8 cellular contexts compared by ENCODE assay signal in genomic region chr14:102084522-102084921, GRCh38. TPM values are rescaled to one million over a fixed set of nuclear protein-coding genes. Genes with fewer than 3 reads are reported as not detected.
A peak's percentile ranks its signal among the peaks of the same experiment; 100 is the strongest.
DNase-seq lines count a peak whose midpoint lies in the region; ATAC-seq, FAIRE-seq and TF ChIP-seq lines count a peak whose summit lies in the region.
"Not testable (repeated sequence)": the region's sequence is repeated elsewhere in the genome, so short reads cannot be mapped to it uniquely, and the experiment has no call there.

No MANE protein-coding gene starts in this region.

- ATAC-seq in A549: not testable (repeated sequence)

- H3K4me2 ChIP-seq in A549 (peak overlapping the region; percentile 77), MM.1S (ENCODE audit: low read depth, low read length) (peak overlapping the region; percentile 74; the same call in 1 of the 2 replicates)

- WGBS in A549 (ENCODE audit: missing lambda C conversion rate): 7% methylated on average over 5 of the region's 5 CpGs
- 95 to 98% methylated on average over 5 of the region's 5 CpGs for WGBS in endodermal cell (ENCODE audit: insufficient coverage in 1 of 2, insufficient read length in 1 of 2), 2 experiments

- not testable (repeated sequence) for H3K9me3 ChIP-seq in A549; MM.1S (replicated peaks; ENCODE audit: insufficient read depth, low read length); endodermal cell (ENCODE audit: control insufficient read depth, low read length)

- peaks cover 28% of the 10 kb centered on the region for H3K79me2 ChIP-seq in MM.1S (ENCODE audit: low read length)

- peak overlapping the region; percentile 85 for H3K4me3 Mint-ChIP-seq in activated naive CD8-positive, alpha-beta T cell treated with anti-CD3 and anti-CD28 coated beads for 36 hours
- H3K4me3 Mint-ChIP-seq in endodermal cell (peak overlapping the region; percentile 95), osteocyte (ENCODE audit: unreplicated experiment) (peak overlapping the region; percentile 93)

- H3K27me3 ChIP-seq in MM.1S (replicated peaks; ENCODE audit: insufficient read depth, low read length); endodermal cell (ENCODE audit: control insufficient read depth, insufficient read depth, low read length, poor library complexity, severe bottlenecking): not testable (repeated sequence)

- peak overlapping the region in 1 of 2 experiments; percentile 97; a peak in 3 of 6 replicates for H3K27ac ChIP-seq in A549
- H3K27ac ChIP-seq in MM.1S (ENCODE audit: low read length); endodermal cell (ENCODE audit: low read depth, low read length): not testable (repeated sequence)

- H3K9ac ChIP-seq in MM.1S (ENCODE audit: low read length): not testable (repeated sequence)
- peak overlapping the region; percentile 97 for H3K9ac ChIP-seq in endodermal cell (ENCODE audit: extremely low read depth, low read length, poor library complexity, severe bottlenecking)

- TF ChIP-seq POLR2A in A549 (IDR thresholded peaks at IDR 0.05; ENCODE audit: low read length): not testable (repeated sequence)

- H3K9me2 ChIP-seq in MM.1S (replicated peaks; ENCODE audit: insufficient read depth, low read length): not testable (repeated sequence)

- TF ChIP-seq CTCF in A549 (IDR thresholded peaks at IDR 0.05); GM12875 (IDR thresholded peaks at IDR 0.05; ENCODE audit: borderline replicate concordance, insufficient read depth, low read depth, low read length); MM.1S (IDR thresholded peaks at IDR 0.05; ENCODE audit: low read length); WI38 (IDR thresholded peaks at IDR 0.05; ENCODE audit: low read depth, low read length); endodermal cell (conservative IDR thresholded peaks at IDR 0.05); osteocyte (IDR thresholded peaks at IDR 0.05): not testable (repeated sequence)

- peak overlapping the region; percentile 82 for H3K27ac Mint-ChIP-seq in activated naive CD8-positive, alpha-beta T cell treated with anti-CD3 and anti-CD28 coated beads for 36 hours
- not testable (repeated sequence) for H3K27ac Mint-ChIP-seq in endodermal cell
- peak overlapping the region; percentile 94 for H3K27ac Mint-ChIP-seq in osteocyte (ENCODE audit: unreplicated experiment)

- not testable (repeated sequence) for TF ChIP-seq EP300 in A549 (IDR thresholded peaks at IDR 0.05)

- H2AFZ ChIP-seq in MM.1S (ENCODE audit: low read length): not testable (repeated sequence)

- H3K36me3 ChIP-seq in MM.1S (replicated peaks; ENCODE audit: insufficient read depth, low read length): not testable (repeated sequence)
- H3K36me3 ChIP-seq in endodermal cell (ENCODE audit: control insufficient read depth, insufficient read depth, low read length): peaks cover 64% of the 10 kb centered on the region

- CTCF ChIA-PET in A549 (lab: Yijun Ruan, JAX): interaction anchor here (0.8 to 2.3 kb wide), 8 partner anchors 12 to 230 kb away, joined by 3 to 9 read pairs (median 3); no protein-coding TSS in a partner anchor

- TF ChIP-seq RAD21 in A549 (conservative IDR thresholded peaks at IDR 0.05 in 1 of 2, IDR thresholded peaks at IDR 0.05 in 1 of 2): not testable (repeated sequence)

- H3F3A ChIP-seq in MM.1S (ENCODE audit: insufficient read depth, low read length): peaks cover 10% of the 10 kb centered on the region; the same call in 1 of the 2 replicates

- POLR2A ChIA-PET in A549 (lab: Yijun Ruan, JAX): not testable (repeated sequence)

- H4K20me1 ChIP-seq in MM.1S (ENCODE audit: insufficient read depth, low read length): not testable (repeated sequence)

- peaks cover 46% of the 10 kb centered on the region for H3K4me1 ChIP-seq in A549
- H3K4me1 ChIP-seq in MM.1S (ENCODE audit: low read length); endodermal cell (ENCODE audit: control insufficient read depth, insufficient read depth, low read length): not testable (repeated sequence)

- peak overlapping the region; percentile 97 for H3K4me3 ChIP-seq in A549
- H3K4me3 ChIP-seq in GM12875 (ENCODE audit: low read depth, low read length): peak overlapping the region; percentile 21
- H3K4me3 ChIP-seq in MM.1S (ENCODE audit: low read length): not testable (repeated sequence)
- peak overlapping the region; percentile 76; the same call in 1 of the 2 replicates for H3K4me3 ChIP-seq in WI38 (ENCODE audit: low read depth, low read length)
- H3K4me3 ChIP-seq in endodermal cell (ENCODE audit: low read length): peak overlapping the region; percentile 96

- DNase-seq in A549 (ENCODE audit: low read depth in 1 of 2, low spot score in 1 of 2); MM.1S; activated naive CD8-positive, alpha-beta T cell treated with anti-CD3 and anti-CD28 coated beads for 36 hours; endodermal cell; osteocyte (ENCODE audit: extremely low spot score, unreplicated experiment): not testable (repeated sequence)
- peak; percentile 41 for DNase-seq in medulla oblongata (ENCODE audit: extremely low spot score)

- peaks cover 73% of the 10 kb centered on the region for H3K36me3 Mint-ChIP-seq in activated naive CD8-positive, alpha-beta T cell treated with anti-CD3 and anti-CD28 coated beads for 36 hours
- H3K36me3 Mint-ChIP-seq in endodermal cell (ENCODE audit: low read depth) (peaks cover 68% of the 10 kb centered on the region), osteocyte (ENCODE audit: unreplicated experiment) (peaks cover 59% of the 10 kb centered on the region)

- not testable (repeated sequence) for H3K9me3 Mint-ChIP-seq in activated naive CD8-positive, alpha-beta T cell treated with anti-CD3 and anti-CD28 coated beads for 36 hours; endodermal cell; osteocyte (ENCODE audit: unreplicated experiment)

- H3K27me3 Mint-ChIP-seq in activated naive CD8-positive, alpha-beta T cell treated with anti-CD3 and anti-CD28 coated beads for 36 hours; endodermal cell (ENCODE audit: insufficient read depth); osteocyte (ENCODE audit: unreplicated experiment): not testable (repeated sequence)

- FAIRE-seq in A549 (lab: Jason Lieb, UNC): not testable (repeated sequence)

- H3K4me1 Mint-ChIP-seq in activated naive CD8-positive, alpha-beta T cell treated with anti-CD3 and anti-CD28 coated beads for 36 hours: peaks cover 64% of the 10 kb centered on the region
- H3K4me1 Mint-ChIP-seq in endodermal cell (peaks cover 45% of the 10 kb centered on the region), osteocyte (ENCODE audit: unreplicated experiment) (peaks cover 46% of the 10 kb centered on the region)

RNA-seq across cellular contexts. Expression of gene HSP90AA1, which starts 2.3 kb away (rescaled TPM):
- polyA plus RNA-seq in A549 (2011; rRNA removed) (944 and 1,087 TPM in 2 replicates), A549 (2017; fragmentation: RNase III; extraction: RNeasy Plus Mini Kit Qiagen cat#74134 plus additional on column Dnase treatment) (1,680 to 2,326 TPM (median 1,864 TPM) in 3 replicates)
- polyA plus RNA-seq in A549 (2012; cell fraction: cytosol; rRNA removed): 384 and 510 TPM in 2 replicates
- polyA plus RNA-seq in A549 (2012; cell fraction: nucleus; rRNA removed): 279 and 366 TPM in 2 replicates
- polyA minus RNA-seq in A549 (2011; rRNA and poly(A)+ RNA removed): 429 and 465 TPM in 2 replicates
- total RNA-seq in activated naive CD8-positive, alpha-beta T cell treated with anti-CD3 and anti-CD28 coated beads for 36 hours: 1,000 to 10,000 TPM; 1,485 to 1,535 TPM
- total RNA-seq in endodermal cell (100 to 1,000 TPM; 696 to 821 TPM), osteocyte (311 and 317 TPM in 2 replicates)
- polyA plus RNA-seq in endodermal cell (2013, experiment 1 of 2): 830 TPM
- polyA plus RNA-seq in endodermal cell (2013, experiment 2 of 2): 855 TPM

RNA-seq across cellular contexts. Expression of gene WDR20, which starts 55.2 kb away (rescaled TPM):
- polyA plus RNA-seq in A549 (2011; rRNA removed) (17.6 and 20.6 TPM in 2 replicates), A549 (2017; fragmentation: RNase III; extraction: RNeasy Plus Mini Kit Qiagen cat#74134 plus additional on column Dnase treatment) (19.5 to 21.6 TPM (median 20.4 TPM) in 3 replicates)
- polyA plus RNA-seq in A549 (2012; cell fraction: cytosol; rRNA removed): 13.3 and 15.1 TPM in 2 replicates
- 14.8 and 18.4 TPM in 2 replicates for polyA plus RNA-seq in A549 (2012; cell fraction: nucleus; rRNA removed)
- 29.8 and 33.4 TPM in 2 replicates for polyA minus RNA-seq in A549 (2011; rRNA and poly(A)+ RNA removed)
- total RNA-seq in activated naive CD8-positive, alpha-beta T cell treated with anti-CD3 and anti-CD28 coated beads for 36 hours: 10 to 100 TPM; 22.3 to 27.3 TPM
- total RNA-seq in endodermal cell (10 to 100 TPM; 33.8 to 37.6 TPM), osteocyte (27.4 and 29.8 TPM in 2 replicates)
- polyA plus RNA-seq in endodermal cell (2013, experiment 1 of 2): 18.5 TPM
- 15.9 TPM for polyA plus RNA-seq in endodermal cell (2013, experiment 2 of 2)
